ENCODE assay signal across 22 cellular contexts in the genomic region with DNA sequence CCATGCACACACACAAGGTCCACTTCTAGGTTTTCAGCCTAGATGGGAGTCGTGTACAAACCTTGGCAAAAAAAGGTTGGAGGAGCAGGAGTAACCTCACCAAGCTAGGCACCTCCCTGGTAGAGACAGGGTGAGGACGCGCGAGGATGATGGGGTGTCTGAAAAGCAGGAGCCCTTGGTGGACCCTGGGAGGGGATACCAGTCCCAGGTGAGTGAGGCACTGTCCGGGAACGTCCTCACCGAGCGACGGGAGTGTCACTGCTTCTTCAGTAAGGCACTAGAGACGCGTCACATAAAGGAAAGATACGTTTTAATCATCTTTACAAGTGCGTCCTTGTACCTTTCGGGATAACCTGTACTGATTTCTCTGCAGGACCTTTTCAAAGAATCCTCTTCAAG. TPM values are rescaled to one million over a fixed set of nuclear protein-coding genes. Genes with fewer than 3 reads are reported as not detected.
A peak's percentile ranks its signal among the peaks of the same experiment; 100 is the strongest.
DNase-seq lines count a peak whose midpoint lies in the region; ATAC-seq, FAIRE-seq and TF ChIP-seq lines count a peak whose summit lies in the region.
"Had no signal": no experiment of that assay in that cellular context is flagged by ENCODE, and none has a peak within 500 bp of the region (broad histone marks: within the 10 kb centered on the region; RNA-seq: fewer than 3 reads in every experiment).

No MANE protein-coding gene starts in this region.

- no TSS peak for BruUV-seq in K562 (replicated peaks; lab: Mats Ljungman, UMichigan)

- H3K27me3 Mint-ChIP-seq in activated T-cell treated with anti-CD3 and anti-CD28 coated beads, Interleukin-2, amount 50 U/mL, for 24 hours = no peaks in the 10 kb centered on the region
- no peaks in the 10 kb centered on the region for H3K27me3 Mint-ChIP-seq in activated T-cell treated with anti-CD3 and anti-CD28 coated beads, Interleukin-2, amount 50 U/mL, for 72 hours (ENCODE audit: low read depth)

- peaks cover 6% of the 10 kb centered on the region for H3K36me3 Mint-ChIP-seq in activated T-cell treated with anti-CD3 and anti-CD28 coated beads, Interleukin-2, amount 50 U/mL, for 24 hours (ENCODE audit: low read depth)
- peaks cover 0 to 2% of the 10 kb centered on the region in 2 donors for H3K36me3 Mint-ChIP-seq in activated T-cell treated with anti-CD3 and anti-CD28 coated beads, Interleukin-2, amount 50 U/mL, for 72 hours (ENCODE audit: insufficient read depth in 2 of 2)
- H3K36me3 Mint-ChIP-seq: CD14-positive monocyte had no signal

- H3K4me3 Mint-ChIP-seq in activated T-cell treated with anti-CD3 and anti-CD28 coated beads, Interleukin-2, amount 50 U/mL, for 24 hours = no peak overlapping the region
- H3K4me3 Mint-ChIP-seq in activated T-cell treated with anti-CD3 and anti-CD28 coated beads, Interleukin-2, amount 50 U/mL, for 72 hours = no peak overlapping the region
- H3K4me3 Mint-ChIP-seq: CD14-positive monocyte, GM23338 had no signal

- H3K4me1 Mint-ChIP-seq in activated T-cell treated with anti-CD3 and anti-CD28 coated beads, Interleukin-2, amount 50 U/mL, for 24 hours (ENCODE audit: low read depth) = peaks cover 5% of the 10 kb centered on the region
- peaks cover 5% of the 10 kb centered on the region for H3K4me1 Mint-ChIP-seq in activated T-cell treated with anti-CD3 and anti-CD28 coated beads, Interleukin-2, amount 50 U/mL, for 72 hours (ENCODE audit: low read depth)

- WGBS in K562 (ENCODE audit: insufficient coverage, low coverage, missing lambda C conversion rate) = 0% methylated on average over 14 of the region's 14 CpGs

- peaks cover 7% of the 10 kb centered on the region for H3K9me3 Mint-ChIP-seq in activated T-cell treated with anti-CD3 and anti-CD28 coated beads, Interleukin-2, amount 50 U/mL, for 24 hours
- peaks cover under 1 to 2% of the 10 kb centered on the region in 2 donors for H3K9me3 Mint-ChIP-seq in activated T-cell treated with anti-CD3 and anti-CD28 coated beads, Interleukin-2, amount 50 U/mL, for 72 hours

- H3K9me3 ChIP-seq in K562 (replicated peaks; ENCODE audit: control insufficient read depth, insufficient read depth, low read depth, low read length) (no peaks in the 10 kb centered on the region), lower lobe of right lung (no peaks in the 10 kb centered on the region)

- peaks cover 0 to 12% of the 10 kb centered on the region in 2 experiments; a peak in 1 of 5 replicates for H3K4me1 ChIP-seq in K562 (replicated peaks in 1 of 2; ENCODE audit: control insufficient read depth in 2 of 2, insufficient read depth in 2 of 2, low read length in 2 of 2)
- peaks cover 3% of the 10 kb centered on the region for H3K4me1 ChIP-seq in lower lobe of right lung

- H3K4me2 ChIP-seq in K562 (ENCODE audit: insufficient read depth, low read length) = no peak overlapping the region
- H3K4me2 ChIP-seq: A549, GM23338 had no signal

- H3K27me3 ChIP-seq in K562 (ENCODE audit: control insufficient read depth in 2 of 2, insufficient read depth in 2 of 2, low read length in 2 of 2) = peaks cover 34 to 62% of the 10 kb centered on the region in 2 experiments; a peak in 4 of 5 replicates
- no peaks in the 10 kb centered on the region for H3K27me3 ChIP-seq in lower lobe of right lung (ENCODE audit: low read depth)

- H3K27ac Mint-ChIP-seq in activated T-cell treated with anti-CD3 and anti-CD28 coated beads, Interleukin-2, amount 50 U/mL, for 24 hours = no peak overlapping the region
- H3K27ac Mint-ChIP-seq in activated T-cell treated with anti-CD3 and anti-CD28 coated beads, Interleukin-2, amount 50 U/mL, for 72 hours = no peak overlapping the region
- H3K27ac Mint-ChIP-seq: GM23338 had no signal

- in situ Hi-C loops in K562 (cut with MboI) = no loop called here

- H2AFZ ChIP-seq in K562 (ENCODE audit: low read depth, low read length) = no peak overlapping the region
- H2AFZ ChIP-seq: GM23338 had no signal

- H3K4me3 ChIP-seq in K562 = no peak overlapping the region
- H3K4me3 ChIP-seq in lower lobe of right lung = no peak overlapping the region
- H3K4me3 ChIP-seq in foreskin fibroblast (ENCODE audit: low read depth in 1 of 2, low read length in 2 of 2) = no peak overlapping the region
- H3K4me3 ChIP-seq: A549, GM12878, GM23338 had no signal

- H3K27ac ChIP-seq in K562 (ENCODE audit: extremely low read depth, low read depth, low read length) (no peak overlapping the region), lower lobe of right lung (no peak overlapping the region)
- H3K27ac ChIP-seq: HL-60 had no signal

- intact Hi-C loops in K562 (cut with micrococcal nuclease) (loop anchor here (10.0 kb wide), 1 partner anchor 195 kb away; no protein-coding TSS in a partner anchor), lower lobe of right lung (cut with DNase I) (no loop called here)

- TF ChIP-seq EP300 in K562 (IDR thresholded peaks at IDR 0.05; ENCODE audit: low read length) = no peak

- TF ChIP-seq RAD21 in K562 (CRISPR knock-in tag; conservative IDR thresholded peaks at IDR 0.05 in 1 of 2, IDR thresholded peaks at IDR 0.05 in 1 of 2) = no peak

- TF ChIP-seq CTCF in K562 (IDR thresholded peaks at IDR 0.05 in 2 of 3, conservative IDR thresholded peaks at IDR 0.05 in 1 of 3; ENCODE audit: insufficient read depth in 2 of 3, low read depth in 1 of 3, low read length in 3 of 3) (no peak), lower lobe of right lung (IDR thresholded peaks at IDR 0.05) (no peak), foreskin fibroblast (IDR thresholded peaks at IDR 0.05; ENCODE audit: low read depth, low read length) (no peak)

- peak; percentile 11 for DNase-seq in activated T-cell treated with anti-CD3 and anti-CD28 coated beads, Interleukin-2, amount 50 U/mL, for 24 hours
- no peak for DNase-seq in activated T-cell treated with anti-CD3 and anti-CD28 coated beads, Interleukin-2, amount 50 U/mL, for 72 hours
- DNase-seq in D341Med (ENCODE audit: low spot score) = peak; percentile 15
- no peak for DNase-seq in K562 (ENCODE audit: extremely low read depth in 1 of 4, low spot score in 3 of 4)
- peak; percentile 22 for DNase-seq in lower lobe of right lung
- DNase-seq in GM12892 (ENCODE audit: insufficient read length) = no peak
- DNase-seq in foreskin fibroblast = no peak
- DNase-seq in globus pallidus (ENCODE audit: low spot score) = no peak
- DNase-seq: COR-L47; DMS53; KG1; NCI-H1092 treated with DMSO at 0.1 percent for 48 hours; NCI-H1694; NCI-H2107; NK-92 treated with Interleukin-12 subunit alpha and Interleukin-12 subunit beta, amount 100 ng/mL, for 24 hours; OCI-M1 had no signal

- CTCF ChIA-PET in K562 (lab: Yijun Ruan, JAX; ENCODE audit: low intra/inter-chr PET ratio) = no interaction called here

- H3K36me3 ChIP-seq in K562 (ENCODE audit: control insufficient read depth, insufficient read depth, low read length) = no peaks in the 10 kb centered on the region
- peaks cover 29% of the 10 kb centered on the region for H3K36me3 ChIP-seq in lower lobe of right lung

- TF ChIP-seq POLR2A in K562 (conservative IDR thresholded peaks at IDR 0.05) (no peak), GM12892 (IDR thresholded peaks at IDR 0.05; ENCODE audit: low read depth, low read length) (no peak)

- ATAC-seq in activated T-cell treated with anti-CD3 and anti-CD28 coated beads, Interleukin-2, amount 50 U/mL, for 72 hours (replicated peaks in 1 of 2) = no peak
- ATAC-seq in K562 (no peak), lower lobe of right lung (no peak)
- ATAC-seq: A549, GM12878, GM23338 had no signal

- no peak for FAIRE-seq in K562 (lab: Jason Lieb, UNC)
- FAIRE-seq in GM12892 (lab: Jason Lieb, UNC) = no peak
- FAIRE-seq: A549, GM12878, GM19239 had no signal

- no peak overlapping the region for H3K9ac ChIP-seq in K562 (ENCODE audit: insufficient read depth in 1 of 2, low read depth in 2 of 2, low read length in 2 of 2)

- H4K20me1 ChIP-seq in K562 (replicated peaks; ENCODE audit: control insufficient read depth, insufficient read depth, low read length) = 0 out of 2 replicates have a peak, but pooled peaks cover 2% of the 10 kb centered on the region

- H3K79me2 ChIP-seq in K562 (ENCODE audit: control insufficient read depth, insufficient read depth, low read length) = no peaks in the 10 kb centered on the region

- POLR2A ChIA-PET in K562 (lab: Yijun Ruan, JAX) = no interaction called here

- no peaks in the 10 kb centered on the region for H3K9me1 ChIP-seq in K562 (ENCODE audit: control insufficient read depth, insufficient read depth, low read length)

TF ChIP-seq in K562, 482 proteins besides CTCF, POLR2A, EP300 and RAD21:
- TF ChIP-seq MYNN (IDR thresholded peaks at IDR 0.05) (no peak), MYNN (CRISPR knock-in tag; IDR thresholded peaks at IDR 0.05) (0 out of 2 replicates have a peak, but pooled peaks have one; percentile 13), RBM25 (IDR thresholded peaks at IDR 0.05; ENCODE audit: low read depth, low read length, severe bottlenecking) (no peak)
TF ChIP-seq in K562: peak in this region for 1.

RNA-seq across cellular contexts. Expression of a gene that starts 29.4 kb away (rescaled TPM):
- total RNA-seq in activated T-cell treated with anti-CD3 and anti-CD28 coated beads, Interleukin-2, amount 50 U/mL, for 72 hours = 1 to 10 TPM in 1 of 2 donors, under 1 TPM in 1; 0.70 to 1.6 TPM
- total RNA-seq in K562 (2011; cell fraction: chromatin; rRNA removed; ENCODE audit: low replicate concordance) = not detected in 2 replicates
- not detected in 2 replicates for total RNA-seq in K562 (2011; cell fraction: nucleolus; rRNA removed)
- not detected in 2 replicates for total RNA-seq in K562 (2011; cell fraction: nucleoplasm; rRNA removed)
- total RNA-seq in K562 (2014; rRNA removed) (not detected in 2 replicates), K562 (2014; rRNA removed; fragmentation: Illumina TruSeq; extraction: Trizol) (not detected in 2 replicates), K562 (2015; rRNA removed; fragmentation: Illumina TruSeq; extraction: Trizol) (not detected in 2 replicates), K562 (2021) (not detected in 2 replicates), lower lobe of right lung (5.8 TPM)
- polyA plus RNA-seq in K562 (2011; rRNA removed) (not detected in 2 replicates), K562 (2014; fragmentation: Illumina TruSeq; extraction: Trizol) (not detected in 2 replicates), K562 (2014; fragmentation: Nextera tagmentation; extraction: Ambion mirVana) (not detected), K562 (2014; rRNA removed) (not detected in 2 replicates)
- polyA plus RNA-seq in K562 (2011; cell fraction: cytosol; rRNA removed) = not detected in 2 replicates
- polyA plus RNA-seq in K562 (2011; cell fraction: nucleus; rRNA removed) = not detected in 2 replicates
- not detected in 2 replicates for polyA plus RNA-seq in K562 (2012)
- polyA minus RNA-seq in K562 (2011; rRNA and poly(A)+ RNA removed) = not detected in 2 replicates
- polyA minus RNA-seq in K562 (2011; cell fraction: cytosol; rRNA and poly(A)+ RNA removed) = not detected in 2 replicates
- polyA minus RNA-seq in K562 (2011; cell fraction: nucleus; rRNA and poly(A)+ RNA removed) = not detected in 2 replicates
- polyA plus RNA-seq in GM12892 (2012; ENCODE audit: missing spikeins) = 2.0 TPM
- total RNA-seq: GM23338 had no signal
- polyA plus RNA-seq: GM23338 had no signal

Comparison
In these comparisons a context has a peak if more than half of its experiments do, and no peak if none do; other contexts are left out.
1. DNase-seq: peak in activated T-cell treated with anti-CD3 and anti-CD28 coated beads, Interleukin-2, amount 50 U/mL, for 24 hours (single experiment), D341Med (single experiment) and lower lobe of right lung (single experiment); none in activated T-cell treated with anti-CD3 and anti-CD28 coated beads, Interleukin-2, amount 50 U/mL, for 72 hours (0 of 2), K562 (0 of 4), GM12892 (single experiment), foreskin fibroblast (0 of 2) and globus pallidus (single experiment).